In the genomic region with DNA sequence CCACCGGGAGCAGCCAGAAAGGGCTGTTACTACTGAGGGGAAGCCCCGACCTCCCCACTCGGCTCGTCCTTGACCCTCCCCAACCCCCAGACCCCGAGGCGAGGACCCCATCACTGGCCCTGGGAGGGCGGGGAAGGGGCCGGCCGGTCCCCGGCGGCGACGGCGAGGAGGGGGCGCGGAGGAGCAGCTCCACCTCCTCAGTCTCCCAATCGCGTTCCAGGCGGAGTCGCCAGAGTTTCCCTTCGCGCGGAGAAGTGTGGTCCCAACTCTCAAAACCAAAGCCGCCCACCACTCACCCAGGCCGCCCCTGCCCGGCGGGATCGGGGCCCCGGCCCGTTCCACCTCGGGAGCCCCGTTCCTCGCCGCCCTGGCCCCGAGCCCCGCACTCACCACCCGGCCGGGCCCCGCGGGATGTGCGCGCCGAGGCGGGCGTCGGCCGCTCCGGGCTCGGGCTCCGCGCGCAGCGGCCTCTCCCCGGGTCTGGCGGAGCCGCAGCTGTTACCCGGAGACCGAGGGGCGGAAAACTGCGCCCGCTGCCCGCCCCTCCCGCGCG, we compare ENCODE assay signal across 8 cellular contexts. TPM values are rescaled to one million over a fixed set of nuclear protein-coding genes. Genes with fewer than 3 reads are reported as not detected.
DNase-seq lines count a peak whose midpoint lies in the region; ATAC-seq and TF ChIP-seq lines count a peak whose summit lies in the region.

No MANE protein-coding gene starts in this region.

- TF ChIP-seq POLR2A in prostate gland (IDR thresholded peaks at IDR 0.05) = peak; percentile 51

- intact Hi-C loops in prostate gland (cut with DNase I) = no loop called here

- H3K9me3 ChIP-seq in prostate gland = no peaks in the 10 kb centered on the region

- no peaks in the 10 kb centered on the region for H3K36me3 Mint-ChIP-seq in activated naive CD4-positive, alpha-beta T cell treated with anti-CD3 and anti-CD28 coated beads, Interleukin-2, amount 50 U/mL, for 72 hours

- H3K27ac ChIP-seq in prostate gland = peak overlapping the region; percentile 90 to 96

- WGBS in prostate gland = 0% methylated on average over 18 of the region's 65 CpGs

- in situ Hi-C loops in G401 (cut with HindIII; ENCODE audit: low sequenced_read_pairs) = no loop called here

- DNase-seq in G401 (ENCODE audit: low spot score) (peak; percentile 40), hepatic stellate cell (ENCODE audit: low spot score) (peak; percentile 53), prostate gland (ENCODE audit: low spot score) (peak; percentile 56), COLO668 (lab: John Stamatoyannopoulos, UW; ENCODE audit: unreplicated experiment) (no peak)
- no peak for DNase-seq in activated naive CD4-positive, alpha-beta T cell treated with anti-CD3 and anti-CD28 coated beads, Interleukin-2, amount 50 U/mL, for 72 hours (ENCODE audit: low spot score in 2 of 2)

- peak overlapping the region; percentile 74 to 75 for H3K4me3 ChIP-seq in prostate gland

- H3K27ac Mint-ChIP-seq in activated naive CD4-positive, alpha-beta T cell treated with anti-CD3 and anti-CD28 coated beads, Interleukin-2, amount 50 U/mL, for 72 hours = no peak overlapping the region

- H3K27me3 ChIP-seq in prostate gland (replicated peaks; ENCODE audit: insufficient read depth) = no peaks in the 10 kb centered on the region

- peaks cover 38% of the 10 kb centered on the region for H3K4me1 ChIP-seq in prostate gland (replicated peaks)

- TF ChIP-seq CTCF in prostate gland (IDR thresholded peaks at IDR 0.05) = no peak

- no peaks in the 10 kb centered on the region for H3K9me3 Mint-ChIP-seq in activated naive CD4-positive, alpha-beta T cell treated with anti-CD3 and anti-CD28 coated beads, Interleukin-2, amount 50 U/mL, for 72 hours

- H3K36me3 ChIP-seq in prostate gland = no peaks in the 10 kb centered on the region

- ATAC-seq in HG03432 (IDR thresholded peaks at IDR 0.05; ENCODE audit: unreplicated experiment) (peak; percentile 34), HG02840 (IDR thresholded peaks at IDR 0.05; ENCODE audit: low FRiP score, unreplicated experiment) (no peak), HG03571 (IDR thresholded peaks at IDR 0.05; ENCODE audit: unreplicated experiment) (no peak)
- peak; percentile 49 to 65 for ATAC-seq in activated naive CD4-positive, alpha-beta T cell treated with anti-CD3 and anti-CD28 coated beads, Interleukin-2, amount 50 U/mL, for 72 hours

RNA-seq across cellular contexts. Expression of a gene that starts 0.9 kb away (rescaled TPM):
- 10.7 and 23.5 TPM in 2 replicates for total RNA-seq in G401 (2014; rRNA removed; shearing (Covaris generic))
- total RNA-seq in activated naive CD4-positive, alpha-beta T cell treated with anti-CD3 and anti-CD28 coated beads, Interleukin-2, amount 50 U/mL, for 72 hours = 1 to 10 TPM; 3.0 to 7.3 TPM
- 100 to 1,000 TPM; 115 to 182 TPM for total RNA-seq in prostate gland

RNA-seq across cellular contexts. Expression of a gene that starts 11.0 kb away (rescaled TPM):
- 21.3 and 30.0 TPM in 2 replicates for total RNA-seq in G401 (2014; rRNA removed; shearing (Covaris generic))
- 10 to 100 TPM; 21.7 to 27.1 TPM for total RNA-seq in activated naive CD4-positive, alpha-beta T cell treated with anti-CD3 and anti-CD28 coated beads, Interleukin-2, amount 50 U/mL, for 72 hours
- total RNA-seq in prostate gland = 10 to 100 TPM; 12.7 to 14.8 TPM

RNA-seq across cellular contexts. Expression of a gene that starts 11.1 kb away (rescaled TPM):
- total RNA-seq in G401 (2014; rRNA removed; shearing (Covaris generic)) = 770 and 948 TPM in 2 replicates
- 100 to 1,000 TPM; 168 to 307 TPM for total RNA-seq in activated naive CD4-positive, alpha-beta T cell treated with anti-CD3 and anti-CD28 coated beads, Interleukin-2, amount 50 U/mL, for 72 hours
- 100 to 1,000 TPM; 310 to 446 TPM for total RNA-seq in prostate gland

RNA-seq across cellular contexts. Expression of a gene that starts 17.6 kb away (rescaled TPM):
- total RNA-seq in G401 (2014; rRNA removed; shearing (Covaris generic)) = 10.8 and 12.6 TPM in 2 replicates
- total RNA-seq in activated naive CD4-positive, alpha-beta T cell treated with anti-CD3 and anti-CD28 coated beads, Interleukin-2, amount 50 U/mL, for 72 hours = 10 to 100 TPM; 10.1 to 15.9 TPM
- total RNA-seq in prostate gland = 10 to 100 TPM in 1 of 2 donors, 1 to 10 TPM in 1; 7.7 to 16.5 TPM

RNA-seq across cellular contexts. Expression of a gene that starts 56.9 kb away (rescaled TPM):
- 0.68 TPM in 1 of 2 replicates, not detected in the other for total RNA-seq in G401 (2014; rRNA removed; shearing (Covaris generic))
- not detected for total RNA-seq in activated naive CD4-positive, alpha-beta T cell treated with anti-CD3 and anti-CD28 coated beads, Interleukin-2, amount 50 U/mL, for 72 hours
- total RNA-seq in prostate gland = under 1 TPM in 1 of 2 donors, not detected in 1; 0.68 TPM

Comparison
In these comparisons a context has a peak if more than half of its experiments do, and no peak if none do; other contexts are left out.
1. DNase-seq: peak in G401 (single experiment), hepatic stellate cell (single experiment) and prostate gland (single experiment); none in activated naive CD4-positive, alpha-beta T cell treated with anti-CD3 and anti-CD28 coated beads, Interleukin-2, amount 50 U/mL, for 72 hours (0 of 2) and COLO668 (single experiment).
2. ATAC-seq: peak in HG03432 (single experiment) and activated naive CD4-positive, alpha-beta T cell treated with anti-CD3 and anti-CD28 coated beads, Interleukin-2, amount 50 U/mL, for 72 hours (2 of 2); none in HG02840 (single experiment) and HG03571 (single experiment).